9 cellular contexts compared by ENCODE assay signal in genomic region chr17:19762515-19762961, GRCh38. TPM values are rescaled to one million over a fixed set of nuclear protein-coding genes. Genes with fewer than 3 reads are reported as not detected.
DNase-seq lines count a peak whose midpoint lies in the region; ATAC-seq and FAIRE-seq lines count a peak whose summit lies in the region.
"Had no signal": no experiment of that assay in that cellular context is flagged by ENCODE, and none has a peak within 500 bp of the region (broad histone marks: within the 10 kb centered on the region; RNA-seq: fewer than 3 reads in every experiment).

No MANE protein-coding gene starts in this region.

- no peak overlapping the region for H3K4me3 Mint-ChIP-seq in CD4-positive, alpha-beta memory T cell
- H3K4me3 Mint-ChIP-seq in activated naive CD8-positive, alpha-beta T cell treated with anti-CD3 and anti-CD28 coated beads for 36 hours = no peak overlapping the region

- H3K4me1 Mint-ChIP-seq in CD4-positive, alpha-beta memory T cell = peaks cover 5 to 23% (median 9%) of the 10 kb centered on the region in 4 donors
- peaks cover 6% of the 10 kb centered on the region for H3K4me1 Mint-ChIP-seq in activated naive CD8-positive, alpha-beta T cell treated with anti-CD3 and anti-CD28 coated beads for 36 hours

- DNase-seq in CD4-positive, alpha-beta memory T cell = peak; percentile 46 to 60 (median 52)
- DNase-seq in HTR-8/SVneo (ENCODE audit: insufficient read length, low spot score) (peak; percentile 97), SKM-1 (lab: John Stamatoyannopoulos, UW; ENCODE audit: unreplicated experiment) (peak; percentile 43), cardiac septum (ENCODE audit: low spot score) (peak; percentile 86), retina (peak; percentile 77), DMS79 (lab: John Stamatoyannopoulos, UW) (no peak)
- DNase-seq in activated naive CD8-positive, alpha-beta T cell treated with anti-CD3 and anti-CD28 coated beads for 36 hours = peak; percentile 73

- peak; percentile 96 for FAIRE-seq in HTR-8/SVneo (lab: Jason Lieb, UNC)

- H3K27ac ChIP-seq in CD4-positive, alpha-beta memory T cell (ENCODE audit: low read depth, low read length) = no peak overlapping the region

- no peak overlapping the region for H3K4me3 ChIP-seq in CD4-positive, alpha-beta memory T cell (ENCODE audit: low read length in 2 of 2)

- intact Hi-C loops in CD4-positive, alpha-beta memory T cell (cut with micrococcal nuclease) = loop anchor here (1.0 kb wide), 2 partner anchors 248 to 400 kb away; partner anchors contain the start of gene B9D1
- intact Hi-C loops in cardiac septum (cut with DNase I) = loop anchor here (5.0 kb wide), 1 partner anchor 60 kb away; no protein-coding TSS in a partner anchor

- no peaks in the 10 kb centered on the region for H3K36me3 Mint-ChIP-seq in CD4-positive, alpha-beta memory T cell
- no peaks in the 10 kb centered on the region for H3K36me3 Mint-ChIP-seq in activated naive CD8-positive, alpha-beta T cell treated with anti-CD3 and anti-CD28 coated beads for 36 hours

- no peak overlapping the region for H3K27ac Mint-ChIP-seq in CD4-positive, alpha-beta memory T cell
- no peak overlapping the region for H3K27ac Mint-ChIP-seq in activated naive CD8-positive, alpha-beta T cell treated with anti-CD3 and anti-CD28 coated beads for 36 hours

- H3K9me3 Mint-ChIP-seq in CD4-positive, alpha-beta memory T cell = no peaks in the 10 kb centered on the region
- H3K9me3 Mint-ChIP-seq in activated naive CD8-positive, alpha-beta T cell treated with anti-CD3 and anti-CD28 coated beads for 36 hours = no peaks in the 10 kb centered on the region

- no peaks in the 10 kb centered on the region for H3K27me3 ChIP-seq in CD4-positive, alpha-beta memory T cell (ENCODE audit: insufficient read depth, low read length)

- H3K9me3 ChIP-seq in CD4-positive, alpha-beta memory T cell (ENCODE audit: control insufficient read depth in 1 of 2, low read length in 2 of 2) = no peaks in the 10 kb centered on the region

- peaks cover 2% of the 10 kb centered on the region in 2 donors for H3K27me3 Mint-ChIP-seq in CD4-positive, alpha-beta memory T cell
- peaks cover 14% of the 10 kb centered on the region for H3K27me3 Mint-ChIP-seq in activated naive CD8-positive, alpha-beta T cell treated with anti-CD3 and anti-CD28 coated beads for 36 hours

- H3K36me3 ChIP-seq in CD4-positive, alpha-beta memory T cell (ENCODE audit: insufficient read depth, low read length) = no peaks in the 10 kb centered on the region

- peaks cover 12% of the 10 kb centered on the region for H3K4me1 ChIP-seq in CD4-positive, alpha-beta memory T cell (ENCODE audit: insufficient read depth, low read length)

- CTCF ChIA-PET in CD4-positive, alpha-beta memory T cell (lab: Charles Lee; ENCODE audit: partially characterized antibody) = interaction anchor here (0.7 to 9.0 kb wide), 34 partner anchors 10 to 400 kb away, joined by 3 to 154 read pairs (median 4); partner anchors contain the start of genes ALDH3A2, B9D1 and MAPK7

- POLR2A ChIA-PET in CD4-positive, alpha-beta memory T cell (lab: Charles Lee; ENCODE audit: partially characterized antibody) = interaction anchor here (0.6 to 2.0 kb wide), 5 partner anchors 9 to 400 kb away, joined by 3 to 14 read pairs (median 7); partner anchors contain the start of genes ALDH3A2 and B9D1

- no peak for ATAC-seq in GM18861 (IDR thresholded peaks at IDR 0.05; ENCODE audit: unreplicated experiment)

RNA-seq across cellular contexts. Expression of gene ALDH3A1, which starts 14.4 kb away (rescaled TPM):
- total RNA-seq in CD4-positive, alpha-beta memory T cell = not detected
- polyA plus RNA-seq in CD4-positive, alpha-beta memory T cell = not detected
- total RNA-seq in activated naive CD8-positive, alpha-beta T cell treated with anti-CD3 and anti-CD28 coated beads for 36 hours = under 1 TPM; 0.34 to 0.47 TPM
- 0.24 TPM for total RNA-seq in cardiac septum

RNA-seq across cellular contexts. Expression of gene SLC47A2, which starts 46.2 kb away (rescaled TPM):
- total RNA-seq in CD4-positive, alpha-beta memory T cell = not detected
- polyA plus RNA-seq in CD4-positive, alpha-beta memory T cell = not detected
- total RNA-seq in activated naive CD8-positive, alpha-beta T cell treated with anti-CD3 and anti-CD28 coated beads for 36 hours = not detected
- not detected for total RNA-seq in cardiac septum
- polyA plus RNA-seq: urinary bladder had no signal
